Comparison of ENCODE assay signal across 2 cellular contexts in the genomic region with DNA sequence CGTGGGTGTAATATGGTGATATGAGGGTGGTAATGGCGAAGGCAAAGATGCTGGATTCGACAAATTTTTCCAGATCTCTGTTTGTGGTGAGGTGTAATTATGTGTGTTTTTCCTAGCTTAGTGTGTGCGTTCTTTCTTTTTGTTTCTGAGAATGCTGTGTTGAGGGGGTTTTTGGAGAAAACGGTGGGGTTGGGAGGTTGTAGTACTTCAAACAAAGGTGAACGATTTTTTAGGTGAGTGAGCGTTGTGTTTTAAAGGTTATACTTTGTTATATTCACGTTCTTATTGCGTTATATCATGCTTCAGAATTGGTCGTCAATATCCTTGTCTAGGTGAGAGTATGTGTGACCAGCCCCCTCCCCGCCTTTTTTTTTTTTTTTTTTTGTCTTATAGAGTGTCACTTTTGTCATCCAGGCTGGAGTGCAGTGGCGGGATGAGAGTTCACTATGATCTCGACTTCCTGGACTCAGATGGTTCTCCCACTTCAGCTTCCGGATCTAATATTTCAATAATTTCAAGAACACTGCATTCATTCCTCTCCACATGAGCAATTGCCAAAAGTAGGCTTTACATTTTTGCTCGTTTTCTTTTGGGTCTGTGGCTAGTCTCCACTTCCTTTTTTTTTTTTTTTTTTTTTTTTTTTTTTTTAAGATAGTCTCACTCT.
TF ChIP-seq lines count a peak whose summit lies in the region.

No MANE protein-coding gene starts in this region.

TF ChIP-seq in GM12891, 5 proteins besides CTCF, POLR2A, EP300 and RAD21 (continued from another document):
- no peak for TF ChIP-seq PAX5 (IDR thresholded peaks at IDR 0.05; ENCODE audit: insufficient read depth, low read length, severe bottlenecking)
- no peak for TF ChIP-seq TAF1 (IDR thresholded peaks at IDR 0.05; ENCODE audit: low read depth, low read length)
- TF ChIP-seq SPI1 (IDR thresholded peaks at IDR 0.05; ENCODE audit: low read depth, low read length), result no peak
- no peak for TF ChIP-seq POU2F2 (IDR thresholded peaks at IDR 0.05; ENCODE audit: low read depth, low read length)

TF ChIP-seq in H1, 55 proteins besides CTCF, POLR2A, EP300 and RAD21 (continued from another document):
- TF ChIP-seq JUND (IDR thresholded peaks at IDR 0.05; ENCODE audit: low read length), result no peak
